ENCODE assay signal across 21 cellular contexts in genomic region chr1:216207154-216207553, GRCh38.
"Had no signal": no experiment of that assay in that cellular context is flagged by ENCODE, and none has a peak within 500 bp of the region (broad histone marks: within the 10 kb centered on the region; RNA-seq: fewer than 3 reads in every experiment).

No MANE protein-coding gene starts in this region.

- ATAC-seq: T-cell had no signal

- H3K9me3 ChIP-seq: SK-N-SH had no signal

- H3K27ac ChIP-seq: RWPE1 had no signal

- FAIRE-seq: RCC 7860 had no signal

- DNase-seq: KBM-7, NCI-H1092, NCI-H1105 treated with DMSO at 0.1 percent for 48 hours, NCI-H1417 treated with DMSO at 0.1 percent for 48 hours, NCI-H146, NCI-H1694 treated with DMSO at 0.1 percent for 48 hours, NCI-H1930, NCI-H2081 treated with DMSO at 0.1 percent for 48 hours, NCI-H2171, NCI-H226, NCI-H446, NCI-H510A, NCI-H524 treated with DMSO at 0.1 percent for 48 hours, NCI-H69, NCI-H774, SHP77, SK-N-SH, SW 1271, T-cell had no signal

- H3K9ac ChIP-seq: SK-N-SH had no signal

- H3K4me2 ChIP-seq: SK-N-SH had no signal
